Comparison of ENCODE assay signal across 14 cellular contexts in genomic region chr4:169437299-169438047, GRCh38.
DNase-seq lines count a peak whose midpoint lies in the region; ATAC-seq and TF ChIP-seq lines count a peak whose summit lies in the region.
"Had no signal": no experiment of that assay in that cellular context is flagged by ENCODE, and none has a peak within 500 bp of the region (broad histone marks: within the 10 kb centered on the region; RNA-seq: fewer than 3 reads in every experiment).

No MANE protein-coding gene starts in this region.

- no peak overlapping the region for H3K27ac ChIP-seq in mammary epithelial cell (ENCODE audit: insufficient read depth, low read depth, low read length)
- H3K27ac ChIP-seq: esophagus squamous epithelium had no signal

- no peak overlapping the region for H3K4me2 ChIP-seq in mammary epithelial cell (ENCODE audit: insufficient read depth, low read depth, low read length)

- no peak overlapping the region for H3K4me3 ChIP-seq in mammary epithelial cell (replicated peaks in 1 of 3; ENCODE audit: insufficient read depth in 1 of 3, low read depth in 2 of 3, low read length in 3 of 3)
- H3K4me3 ChIP-seq: esophagus squamous epithelium had no signal

- H3K36me3 Mint-ChIP-seq in activated CD4-positive, alpha-beta memory T cell treated with anti-CD3 and anti-CD28 coated beads for 36 hours: peaks cover 17% of the 10 kb centered on the region

- peaks cover 9% of the 10 kb centered on the region for H3K79me2 ChIP-seq in mammary epithelial cell (ENCODE audit: insufficient read depth, low read length)

- TF ChIP-seq CTCF in mammary epithelial cell (conservative IDR thresholded peaks at IDR 0.05 in 1 of 2, IDR thresholded peaks at IDR 0.05 in 1 of 2; ENCODE audit: extremely low read depth in 1 of 2, insufficient read depth in 1 of 2, low read depth in 1 of 2, low read length in 2 of 2): no peak

- no peaks in the 10 kb centered on the region for H3K36me3 ChIP-seq in mammary epithelial cell (ENCODE audit: insufficient read depth, low read length)

- dilution Hi-C loops in mammary epithelial cell (cut with HindIII; ENCODE audit: low sequenced_read_pairs): no loop called here

- 85% methylated on average over 7 of the region's 7 CpGs for WGBS in mammary epithelial cell (ENCODE audit: low coverage, missing lambda C conversion rate)

- H3K9me3 ChIP-seq in mammary epithelial cell (replicated peaks; ENCODE audit: insufficient read depth, low read length): no peaks in the 10 kb centered on the region
- H3K9me3 ChIP-seq: esophagus squamous epithelium had no signal

- no peak overlapping the region for H3K27ac Mint-ChIP-seq in activated CD4-positive, alpha-beta memory T cell treated with anti-CD3 and anti-CD28 coated beads for 36 hours
- H3K27ac Mint-ChIP-seq: T-cell had no signal

- no peaks in the 10 kb centered on the region for H3K4me1 Mint-ChIP-seq in activated CD4-positive, alpha-beta memory T cell treated with anti-CD3 and anti-CD28 coated beads for 36 hours (ENCODE audit: low read depth)

- H3K9ac ChIP-seq in mammary epithelial cell (ENCODE audit: insufficient read depth, low read length): no peak overlapping the region

- no peaks in the 10 kb centered on the region for H3K27me3 ChIP-seq in mammary epithelial cell (ENCODE audit: insufficient read depth, low read length)
- H3K27me3 ChIP-seq: esophagus squamous epithelium had no signal

- no peak overlapping the region for H2AFZ ChIP-seq in mammary epithelial cell (ENCODE audit: low read depth, low read length)

- no peak for DNase-seq in mammary epithelial cell
- DNase-seq in hepatic stellate cell (ENCODE audit: low spot score): no peak
- no peak for DNase-seq in activated CD4-positive, alpha-beta memory T cell treated with anti-CD3 and anti-CD28 coated beads for 36 hours
- no peak for DNase-seq in NCI-H1417 (lab: John Stamatoyannopoulos, UW)
- DNase-seq: activated CD8-positive, alpha-beta memory T cell treated with anti-CD3 and anti-CD28 coated beads, Interleukin-2, amount 50 U/mL, for 48 hours; esophagus squamous epithelium; NCI-H2227 treated with DMSO at 0.1 percent for 48 hours; T-cell; trophoblast cell had no signal

- intact Hi-C loops in mammary epithelial cell (cut with micrococcal nuclease): no loop called here
- intact Hi-C loops in activated CD4-positive, alpha-beta memory T cell treated with anti-CD3 and anti-CD28 coated beads for 36 hours (cut with micrococcal nuclease): no loop called here

- H3K4me1 ChIP-seq in mammary epithelial cell (ENCODE audit: insufficient read depth, low read length): no peaks in the 10 kb centered on the region

- in situ Hi-C loops in mammary epithelial cell (cut with MboI; ENCODE audit: low sequenced_read_pairs in 2 of 2): no loop called here

- H4K20me1 ChIP-seq in mammary epithelial cell (ENCODE audit: insufficient read depth, low read length): no peaks in the 10 kb centered on the region

- H3K9me3 Mint-ChIP-seq in activated CD4-positive, alpha-beta memory T cell treated with anti-CD3 and anti-CD28 coated beads for 36 hours: no peaks in the 10 kb centered on the region

- POLR2A ChIA-PET in activated CD4-positive, alpha-beta memory T cell treated with anti-CD3 and anti-CD28 coated beads for 36 hours (lab: Charles Lee): no interaction called here

- CTCF ChIA-PET in mammary epithelial cell (lab: Charles Lee; ENCODE audit: low non-redundant PET): no interaction called here
- CTCF ChIA-PET in activated CD4-positive, alpha-beta memory T cell treated with anti-CD3 and anti-CD28 coated beads for 36 hours (lab: Charles Lee): no interaction called here

- no peak overlapping the region for H3K4me3 Mint-ChIP-seq in activated CD4-positive, alpha-beta memory T cell treated with anti-CD3 and anti-CD28 coated beads for 36 hours
- H3K4me3 Mint-ChIP-seq: T-cell had no signal

- peak; percentile 95 for ATAC-seq in GM18498 (IDR thresholded peaks at IDR 0.05; ENCODE audit: unreplicated experiment)
- peak; percentile 88 for ATAC-seq in GM19452 (IDR thresholded peaks at IDR 0.05; ENCODE audit: unreplicated experiment)
- peak; percentile 87 for ATAC-seq in HG02885 (IDR thresholded peaks at IDR 0.05; ENCODE audit: poor library complexity, unreplicated experiment)
- ATAC-seq in HG03575 (IDR thresholded peaks at IDR 0.05; ENCODE audit: extremely low read depth, insufficient number of reproducible peaks, low FRiP score, unreplicated experiment): peak; percentile 75
- ATAC-seq: T-cell had no signal

- no peaks in the 10 kb centered on the region for H3K27me3 Mint-ChIP-seq in activated CD4-positive, alpha-beta memory T cell treated with anti-CD3 and anti-CD28 coated beads for 36 hours
- H3K27me3 Mint-ChIP-seq: IgD-negative memory B cell, T-cell had no signal

- BruUV-seq in mammary epithelial cell (replicated peaks; lab: Mats Ljungman, UMichigan): no TSS peak
